In genomic region chr2:151315381-151315903, GRCh38 we compare ENCODE assay signal across 13 cellular contexts. TPM values are rescaled to one million over a fixed set of nuclear protein-coding genes. Genes with fewer than 3 reads are reported as not detected.
DNase-seq lines count a peak whose midpoint lies in the region; ATAC-seq and TF ChIP-seq lines count a peak whose summit lies in the region.
"Had no signal": no experiment of that assay in that cellular context is flagged by ENCODE, and none has a peak within 500 bp of the region (broad histone marks: within the 10 kb centered on the region; RNA-seq: fewer than 3 reads in every experiment).

No MANE protein-coding gene starts in this region.

- CTCF ChIA-PET in A673 (lab: Charles Lee): interaction anchor here (1.0 kb wide), 1 partner anchor 9 kb away, joined by 3 read pairs; no protein-coding TSS in a partner anchor

- peak overlapping the region; percentile 9 for H3K27ac Mint-ChIP-seq in nephron progenitor cell
- H3K27ac Mint-ChIP-seq: activated B cell treated with CpG ODN at 0.5 μM for 24 hours had no signal

- no peak overlapping the region for H3K4me3 Mint-ChIP-seq in nephron progenitor cell
- H3K4me3 Mint-ChIP-seq: activated B cell treated with CpG ODN at 0.5 μM for 24 hours had no signal

- H3K27ac ChIP-seq in A673 (ENCODE audit: low read depth, low read length, poor library complexity, severe bottlenecking): peak overlapping the region; percentile 74

- intact Hi-C loops in A673 (cut with micrococcal nuclease; ENCODE audit: unreplicated experiment): no loop called here

- peaks cover 16% of the 10 kb centered on the region for H3K9me3 Mint-ChIP-seq in nephron progenitor cell
- H3K9me3 Mint-ChIP-seq: activated B cell treated with CpG ODN at 0.5 μM for 24 hours had no signal

- peaks cover 8% of the 10 kb centered on the region for H3K4me1 Mint-ChIP-seq in nephron progenitor cell

- no peaks in the 10 kb centered on the region for H3K36me3 Mint-ChIP-seq in nephron progenitor cell (ENCODE audit: low read depth)

- DNase-seq in A673 (ENCODE audit: low spot score): peak; percentile 84
- DNase-seq in NCI-H2171 (lab: John Stamatoyannopoulos, UW): peak; percentile 45
- peak; percentile 66 for DNase-seq in fibroblast of mammary gland (ENCODE audit: low read depth)
- DNase-seq in nephron progenitor cell: no peak
- DNase-seq in T-helper 9 cell: no peak
- DNase-seq in activated naive CD4-positive, alpha-beta T cell treated with Interleukin-2 at 50 U/mL for 16 hours: no peak
- DNase-seq in NCI-H128 (lab: John Stamatoyannopoulos, UW; ENCODE audit: unreplicated experiment): no peak
- DNase-seq: activated B cell treated with CpG ODN at 0.5 μM for 24 hours; activated naive CD4-positive, alpha-beta T cell treated with anti-CD3 and anti-CD28 coated beads, Interleukin-2, amount 50 U/mL, for 16 hours; NCI-H1092; PC-3; stimulated activated CD4-positive, alpha-beta T cell treated with anti-CD3 and anti-CD28 coated beads, Interleukin-4, amount 100 ng/mL, for 24 hours had no signal

- no peaks in the 10 kb centered on the region for H3K27me3 Mint-ChIP-seq in nephron progenitor cell (ENCODE audit: low read depth, poor library complexity)

- ATAC-seq in GM19467 (IDR thresholded peaks at IDR 0.05; ENCODE audit: unreplicated experiment): no peak
- ATAC-seq: PC-3 had no signal

- peaks cover 40% of the 10 kb centered on the region for H3K4me1 ChIP-seq in A673 (ENCODE audit: insufficient read depth, low read length, poor library complexity, severe bottlenecking)

- H3K36me3 ChIP-seq in A673 (ENCODE audit: insufficient read depth, low read length, poor library complexity, severe bottlenecking): peaks cover 13% of the 10 kb centered on the region

- TF ChIP-seq CTCF in A673 (conservative IDR thresholded peaks at IDR 0.05; ENCODE audit: low read depth, low read length): no peak
- no peak for TF ChIP-seq CTCF in fibroblast of mammary gland (conservative IDR thresholded peaks at IDR 0.05; ENCODE audit: control insufficient read depth, insufficient read depth, low read depth, low read length)
- TF ChIP-seq CTCF in nephron progenitor cell (IDR thresholded peaks at IDR 0.05): no peak

- H3K4me3 ChIP-seq in A673 (ENCODE audit: low read depth, low read length, poor library complexity, severe bottlenecking) (peak overlapping the region; percentile 26), fibroblast of mammary gland (ENCODE audit: control insufficient read depth, low read depth, low read length) (no peak overlapping the region)

- H3K9me3 ChIP-seq in A673 (ENCODE audit: low read depth, low read length, poor library complexity, severe bottlenecking): peaks cover 4% of the 10 kb centered on the region

- no TSS peak for BruUV-seq in A673 (replicated peaks; lab: Mats Ljungman, UMichigan)

- H3K27me3 ChIP-seq in A673 (replicated peaks; ENCODE audit: insufficient read depth, low read depth, low read length, poor library complexity): no peaks in the 10 kb centered on the region

- POLR2A ChIA-PET in A673 (lab: Charles Lee; ENCODE audit: low non-redundant PET): interaction anchor here (0.8 kb wide), 1 partner anchor 32 kb away, joined by 4 read pairs; no protein-coding TSS in a partner anchor

RNA-seq across cellular contexts. Expression of gene NMI, which starts 26.0 kb away (rescaled TPM):
- total RNA-seq in A673 (2021): 76.2 and 78.9 TPM in 2 replicates

RNA-seq across cellular contexts. Expression of gene TNFAIP6, which starts 42.0 kb away (rescaled TPM):
- 123 and 135 TPM in 2 replicates for total RNA-seq in A673 (2021)
- total RNA-seq: PC-3 had no signal

RNA-seq across cellular contexts. Expression of gene RBM43, which starts 53.8 kb away (rescaled TPM):
- 4.0 and 4.9 TPM in 2 replicates for total RNA-seq in A673 (2021)

Comparison
In these comparisons a context has a peak if more than half of its experiments do, and no peak if none do; other contexts are left out.
1. DNase-seq: peak in A673 (single experiment), NCI-H2171 (single experiment) and fibroblast of mammary gland (single experiment); none in nephron progenitor cell (single experiment), T-helper 9 cell (single experiment), activated naive CD4-positive, alpha-beta T cell treated with Interleukin-2 at 50 U/mL for 16 hours (single experiment) and NCI-H128 (single experiment).